Comparison of ENCODE assay signal across 1 cellular context in the genomic region with DNA sequence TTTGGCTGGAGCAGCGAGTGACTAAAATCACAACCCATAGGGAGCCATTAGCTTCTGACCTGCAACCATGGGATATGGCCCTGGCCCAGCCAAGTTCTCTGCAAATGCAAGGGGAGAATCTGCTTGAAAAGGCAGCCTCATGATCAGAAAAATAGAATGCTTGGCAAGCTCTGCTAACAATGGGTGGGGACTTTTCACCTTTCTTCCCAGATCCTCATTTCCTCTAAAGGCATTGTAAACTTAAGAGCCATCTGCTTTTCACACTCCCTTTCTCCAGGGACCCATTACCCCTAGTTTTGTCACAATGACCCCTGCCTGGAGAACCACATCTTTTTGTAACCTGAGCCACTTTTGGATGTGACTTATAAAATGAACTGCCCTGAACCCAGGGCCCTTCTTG.
TF ChIP-seq lines count a peak whose summit lies in the region.

No MANE protein-coding gene starts in this region.

TF ChIP-seq in GM12878, 131 proteins besides CTCF, POLR2A, EP300 and RAD21 (continued from another document and continues in another):
- TF ChIP-seq, protein P1, sequence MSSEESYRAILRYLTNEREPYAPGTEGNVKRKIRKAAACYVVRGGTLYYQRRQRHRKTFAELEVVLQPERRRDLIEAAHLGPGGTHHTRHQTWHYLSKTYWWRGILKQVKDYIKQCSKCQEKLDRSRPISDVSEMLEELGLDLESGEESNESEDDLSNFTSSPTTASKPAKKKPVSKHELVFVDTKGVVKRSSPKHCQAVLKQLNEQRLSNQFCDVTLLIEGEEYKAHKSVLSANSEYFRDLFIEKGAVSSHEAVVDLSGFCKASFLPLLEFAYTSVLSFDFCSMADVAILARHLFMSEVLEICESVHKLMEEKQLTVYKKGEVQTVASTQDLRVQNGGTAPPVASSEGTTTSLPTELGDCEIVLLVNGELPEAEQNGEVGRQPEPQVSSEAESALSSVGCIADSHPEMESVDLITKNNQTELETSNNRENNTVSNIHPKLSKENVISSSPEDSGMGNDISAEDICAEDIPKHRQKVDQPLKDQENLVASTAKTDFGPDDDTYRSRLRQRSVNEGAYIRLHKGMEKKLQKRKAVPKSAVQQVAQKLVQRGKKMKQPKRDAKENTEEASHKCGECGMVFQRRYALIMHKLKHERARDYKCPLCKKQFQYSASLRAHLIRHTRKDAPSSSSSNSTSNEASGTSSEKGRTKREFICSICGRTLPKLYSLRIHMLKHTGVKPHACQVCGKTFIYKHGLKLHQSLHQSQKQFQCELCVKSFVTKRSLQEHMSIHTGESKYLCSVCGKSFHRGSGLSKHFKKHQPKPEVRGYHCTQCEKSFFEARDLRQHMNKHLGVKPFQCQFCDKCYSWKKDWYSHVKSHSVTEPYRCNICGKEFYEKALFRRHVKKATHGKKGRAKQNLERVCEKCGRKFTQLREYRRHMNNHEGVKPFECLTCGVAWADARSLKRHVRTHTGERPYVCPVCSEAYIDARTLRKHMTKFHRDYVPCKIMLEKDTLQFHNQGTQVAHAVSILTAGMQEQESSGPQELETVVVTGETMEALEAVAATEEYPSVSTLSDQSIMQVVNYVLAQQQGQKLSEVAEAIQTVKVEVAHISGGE (CRISPR knock-in tag; IDR thresholded peaks at IDR 0.05) = no peak
- TF ChIP-seq POLR2AphosphoS5 (IDR thresholded peaks at IDR 0.05; ENCODE audit: low read length) (no peak), SREBF1 (IDR thresholded peaks at IDR 0.05; ENCODE audit: low read length) (no peak), IRF4 (IDR thresholded peaks at IDR 0.05; ENCODE audit: low read depth, low read length) (no peak), ATF7 (IDR thresholded peaks at IDR 0.05; ENCODE audit: low read depth) (peak; percentile 17; the same call in 1 of the 2 replicates), FOXM1 (IDR thresholded peaks at IDR 0.05; ENCODE audit: low read depth, low read length) (no peak), GABPA (IDR thresholded peaks at IDR 0.05; ENCODE audit: low read depth) (no peak), RUNX3 (IDR thresholded peaks at IDR 0.05; ENCODE audit: low read length) (no peak), KAT2A (conservative IDR thresholded peaks at IDR 0.05; ENCODE audit: control insufficient read depth, low read depth, low read length) (no peak), MTA3 (IDR thresholded peaks at IDR 0.05; ENCODE audit: borderline replicate concordance, low read length) (no peak), CEBPB (IDR thresholded peaks at IDR 0.05; ENCODE audit: borderline replicate concordance in 1 of 2, low read depth in 2 of 2, low read length in 2 of 2) (no peak), TAF1 (IDR thresholded peaks at IDR 0.05; ENCODE audit: borderline replicate concordance, low read depth, low read length) (no peak), ETV6 (conservative IDR thresholded peaks at IDR 0.05 in 1 of 2, IDR thresholded peaks at IDR 0.05 in 1 of 2; ENCODE audit: borderline replicate concordance in 1 of 2, low read depth in 1 of 2) (no peak), GATAD2B (conservative IDR thresholded peaks at IDR 0.05; ENCODE audit: low read depth) (no peak), JUND (IDR thresholded peaks at IDR 0.05; ENCODE audit: low read depth, low read length) (no peak), MTA2 (IDR thresholded peaks at IDR 0.05; ENCODE audit: low read depth) (peak; percentile 60; the same call in 1 of the 2 replicates), CBX3 (IDR thresholded peaks at IDR 0.05; ENCODE audit: borderline replicate concordance, low read depth) (no peak), ZNF24 (IDR thresholded peaks at IDR 0.05) (no peak), PML (IDR thresholded peaks at IDR 0.05; ENCODE audit: low read length) (no peak), PAX8 (IDR thresholded peaks at IDR 0.05) (no peak), LARP7 (IDR thresholded peaks at IDR 0.05) (no peak), SMAD5 (IDR thresholded peaks at IDR 0.05; ENCODE audit: low read depth) (no peak), POLR2AphosphoS2 (IDR thresholded peaks at IDR 0.05; ENCODE audit: low read depth, low read length) (no peak), RCOR1 (conservative IDR thresholded peaks at IDR 0.05; ENCODE audit: low read depth, low read length) (no peak), NFYA (IDR thresholded peaks at IDR 0.05; ENCODE audit: borderline replicate concordance, low read depth, low read length) (no peak), MXI1 (IDR thresholded peaks at IDR 0.05; ENCODE audit: low read depth, low read length) (no peak), NBN (IDR thresholded peaks at IDR 0.05) (0 out of 2 replicates have a peak, but pooled peaks have one; percentile 21), NFXL1 (IDR thresholded peaks at IDR 0.05; ENCODE audit: borderline replicate concordance) (no peak), FOXK2 (IDR thresholded peaks at IDR 0.05) (no peak), ZSCAN29 (IDR thresholded peaks at IDR 0.05) (no peak), TARDBP (IDR thresholded peaks at IDR 0.05; ENCODE audit: borderline replicate concordance) (no peak), KDM1A (IDR thresholded peaks at IDR 0.05; ENCODE audit: borderline replicate concordance) (no peak), RBBP5 (conservative IDR thresholded peaks at IDR 0.05) (no peak), ESRRA (IDR thresholded peaks at IDR 0.05; ENCODE audit: low read length) (no peak)
- TF ChIP-seq, protein P2, sequence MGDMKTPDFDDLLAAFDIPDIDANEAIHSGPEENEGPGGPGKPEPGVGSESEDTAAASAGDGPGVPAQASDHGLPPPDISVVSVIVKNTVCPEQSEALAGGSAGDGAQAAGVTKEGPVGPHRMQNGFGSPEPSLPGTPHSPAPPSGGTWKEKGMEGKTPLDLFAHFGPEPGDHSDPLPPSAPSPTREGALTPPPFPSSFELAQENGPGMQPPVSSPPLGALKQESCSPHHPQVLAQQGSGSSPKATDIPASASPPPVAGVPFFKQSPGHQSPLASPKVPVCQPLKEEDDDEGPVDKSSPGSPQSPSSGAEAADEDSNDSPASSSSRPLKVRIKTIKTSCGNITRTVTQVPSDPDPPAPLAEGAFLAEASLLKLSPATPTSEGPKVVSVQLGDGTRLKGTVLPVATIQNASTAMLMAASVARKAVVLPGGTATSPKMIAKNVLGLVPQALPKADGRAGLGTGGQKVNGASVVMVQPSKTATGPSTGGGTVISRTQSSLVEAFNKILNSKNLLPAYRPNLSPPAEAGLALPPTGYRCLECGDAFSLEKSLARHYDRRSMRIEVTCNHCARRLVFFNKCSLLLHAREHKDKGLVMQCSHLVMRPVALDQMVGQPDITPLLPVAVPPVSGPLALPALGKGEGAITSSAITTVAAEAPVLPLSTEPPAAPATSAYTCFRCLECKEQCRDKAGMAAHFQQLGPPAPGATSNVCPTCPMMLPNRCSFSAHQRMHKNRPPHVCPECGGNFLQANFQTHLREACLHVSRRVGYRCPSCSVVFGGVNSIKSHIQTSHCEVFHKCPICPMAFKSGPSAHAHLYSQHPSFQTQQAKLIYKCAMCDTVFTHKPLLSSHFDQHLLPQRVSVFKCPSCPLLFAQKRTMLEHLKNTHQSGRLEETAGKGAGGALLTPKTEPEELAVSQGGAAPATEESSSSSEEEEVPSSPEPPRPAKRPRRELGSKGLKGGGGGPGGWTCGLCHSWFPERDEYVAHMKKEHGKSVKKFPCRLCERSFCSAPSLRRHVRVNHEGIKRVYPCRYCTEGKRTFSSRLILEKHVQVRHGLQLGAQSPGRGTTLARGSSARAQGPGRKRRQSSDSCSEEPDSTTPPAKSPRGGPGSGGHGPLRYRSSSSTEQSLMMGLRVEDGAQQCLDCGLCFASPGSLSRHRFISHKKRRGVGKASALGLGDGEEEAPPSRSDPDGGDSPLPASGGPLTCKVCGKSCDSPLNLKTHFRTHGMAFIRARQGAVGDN (IDR thresholded peaks at IDR 0.05) = peak; percentile 34; the same call in 1 of the 2 replicates
- TF ChIP-seq, protein P3, sequence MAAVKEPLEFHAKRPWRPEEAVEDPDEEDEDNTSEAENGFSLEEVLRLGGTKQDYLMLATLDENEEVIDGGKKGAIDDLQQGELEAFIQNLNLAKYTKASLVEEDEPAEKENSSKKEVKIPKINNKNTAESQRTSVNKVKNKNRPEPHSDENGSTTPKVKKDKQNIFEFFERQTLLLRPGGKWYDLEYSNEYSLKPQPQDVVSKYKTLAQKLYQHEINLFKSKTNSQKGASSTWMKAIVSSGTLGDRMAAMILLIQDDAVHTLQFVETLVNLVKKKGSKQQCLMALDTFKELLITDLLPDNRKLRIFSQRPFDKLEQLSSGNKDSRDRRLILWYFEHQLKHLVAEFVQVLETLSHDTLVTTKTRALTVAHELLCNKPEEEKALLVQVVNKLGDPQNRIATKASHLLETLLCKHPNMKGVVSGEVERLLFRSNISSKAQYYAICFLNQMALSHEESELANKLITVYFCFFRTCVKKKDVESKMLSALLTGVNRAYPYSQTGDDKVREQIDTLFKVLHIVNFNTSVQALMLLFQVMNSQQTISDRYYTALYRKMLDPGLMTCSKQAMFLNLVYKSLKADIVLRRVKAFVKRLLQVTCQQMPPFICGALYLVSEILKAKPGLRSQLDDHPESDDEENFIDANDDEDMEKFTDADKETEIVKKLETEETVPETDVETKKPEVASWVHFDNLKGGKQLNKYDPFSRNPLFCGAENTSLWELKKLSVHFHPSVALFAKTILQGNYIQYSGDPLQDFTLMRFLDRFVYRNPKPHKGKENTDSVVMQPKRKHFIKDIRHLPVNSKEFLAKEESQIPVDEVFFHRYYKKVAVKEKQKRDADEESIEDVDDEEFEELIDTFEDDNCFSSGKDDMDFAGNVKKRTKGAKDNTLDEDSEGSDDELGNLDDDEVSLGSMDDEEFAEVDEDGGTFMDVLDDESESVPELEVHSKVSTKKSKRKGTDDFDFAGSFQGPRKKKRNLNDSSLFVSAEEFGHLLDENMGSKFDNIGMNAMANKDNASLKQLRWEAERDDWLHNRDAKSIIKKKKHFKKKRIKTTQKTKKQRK (IDR thresholded peaks at IDR 0.05; ENCODE audit: low read depth, low read length) = no peak
- TF ChIP-seq, protein P4, sequence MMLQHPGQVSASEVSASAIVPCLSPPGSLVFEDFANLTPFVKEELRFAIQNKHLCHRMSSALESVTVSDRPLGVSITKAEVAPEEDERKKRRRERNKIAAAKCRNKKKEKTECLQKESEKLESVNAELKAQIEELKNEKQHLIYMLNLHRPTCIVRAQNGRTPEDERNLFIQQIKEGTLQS (IDR thresholded peaks at IDR 0.05; ENCODE audit: borderline replicate concordance, extremely low read depth, low read depth, low read length) = no peak
- TF ChIP-seq, protein P5, sequence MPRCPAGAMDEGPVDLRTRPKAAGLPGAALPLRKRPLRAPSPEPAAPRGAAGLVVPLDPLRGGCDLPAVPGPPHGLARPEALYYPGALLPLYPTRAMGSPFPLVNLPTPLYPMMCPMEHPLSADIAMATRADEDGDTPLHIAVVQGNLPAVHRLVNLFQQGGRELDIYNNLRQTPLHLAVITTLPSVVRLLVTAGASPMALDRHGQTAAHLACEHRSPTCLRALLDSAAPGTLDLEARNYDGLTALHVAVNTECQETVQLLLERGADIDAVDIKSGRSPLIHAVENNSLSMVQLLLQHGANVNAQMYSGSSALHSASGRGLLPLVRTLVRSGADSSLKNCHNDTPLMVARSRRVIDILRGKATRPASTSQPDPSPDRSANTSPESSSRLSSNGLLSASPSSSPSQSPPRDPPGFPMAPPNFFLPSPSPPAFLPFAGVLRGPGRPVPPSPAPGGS (IDR thresholded peaks at IDR 0.05; ENCODE audit: borderline replicate concordance, insufficient read depth, low read depth, low read length, poor library complexity, severe bottlenecking) = no peak
- TF ChIP-seq, protein P6, sequence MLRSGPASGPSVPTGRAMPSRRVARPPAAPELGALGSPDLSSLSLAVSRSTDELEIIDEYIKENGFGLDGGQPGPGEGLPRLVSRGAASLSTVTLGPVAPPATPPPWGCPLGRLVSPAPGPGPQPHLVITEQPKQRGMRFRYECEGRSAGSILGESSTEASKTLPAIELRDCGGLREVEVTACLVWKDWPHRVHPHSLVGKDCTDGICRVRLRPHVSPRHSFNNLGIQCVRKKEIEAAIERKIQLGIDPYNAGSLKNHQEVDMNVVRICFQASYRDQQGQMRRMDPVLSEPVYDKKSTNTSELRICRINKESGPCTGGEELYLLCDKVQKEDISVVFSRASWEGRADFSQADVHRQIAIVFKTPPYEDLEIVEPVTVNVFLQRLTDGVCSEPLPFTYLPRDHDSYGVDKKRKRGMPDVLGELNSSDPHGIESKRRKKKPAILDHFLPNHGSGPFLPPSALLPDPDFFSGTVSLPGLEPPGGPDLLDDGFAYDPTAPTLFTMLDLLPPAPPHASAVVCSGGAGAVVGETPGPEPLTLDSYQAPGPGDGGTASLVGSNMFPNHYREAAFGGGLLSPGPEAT (IDR thresholded peaks at IDR 0.05; ENCODE audit: low read depth) = peak; percentile 82
- TF ChIP-seq, protein P7, sequence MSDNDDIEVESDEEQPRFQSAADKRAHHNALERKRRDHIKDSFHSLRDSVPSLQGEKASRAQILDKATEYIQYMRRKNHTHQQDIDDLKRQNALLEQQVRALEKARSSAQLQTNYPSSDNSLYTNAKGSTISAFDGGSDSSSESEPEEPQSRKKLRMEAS (IDR thresholded peaks at IDR 0.05; ENCODE audit: low read depth, low read length) = no peak
- TF ChIP-seq, protein P8, sequence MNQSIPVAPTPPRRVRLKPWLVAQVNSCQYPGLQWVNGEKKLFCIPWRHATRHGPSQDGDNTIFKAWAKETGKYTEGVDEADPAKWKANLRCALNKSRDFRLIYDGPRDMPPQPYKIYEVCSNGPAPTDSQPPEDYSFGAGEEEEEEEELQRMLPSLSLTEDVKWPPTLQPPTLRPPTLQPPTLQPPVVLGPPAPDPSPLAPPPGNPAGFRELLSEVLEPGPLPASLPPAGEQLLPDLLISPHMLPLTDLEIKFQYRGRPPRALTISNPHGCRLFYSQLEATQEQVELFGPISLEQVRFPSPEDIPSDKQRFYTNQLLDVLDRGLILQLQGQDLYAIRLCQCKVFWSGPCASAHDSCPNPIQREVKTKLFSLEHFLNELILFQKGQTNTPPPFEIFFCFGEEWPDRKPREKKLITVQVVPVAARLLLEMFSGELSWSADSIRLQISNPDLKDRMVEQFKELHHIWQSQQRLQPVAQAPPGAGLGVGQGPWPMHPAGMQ (IDR thresholded peaks at IDR 0.05; ENCODE audit: borderline replicate concordance) = no peak
- TF ChIP-seq, protein P9, sequence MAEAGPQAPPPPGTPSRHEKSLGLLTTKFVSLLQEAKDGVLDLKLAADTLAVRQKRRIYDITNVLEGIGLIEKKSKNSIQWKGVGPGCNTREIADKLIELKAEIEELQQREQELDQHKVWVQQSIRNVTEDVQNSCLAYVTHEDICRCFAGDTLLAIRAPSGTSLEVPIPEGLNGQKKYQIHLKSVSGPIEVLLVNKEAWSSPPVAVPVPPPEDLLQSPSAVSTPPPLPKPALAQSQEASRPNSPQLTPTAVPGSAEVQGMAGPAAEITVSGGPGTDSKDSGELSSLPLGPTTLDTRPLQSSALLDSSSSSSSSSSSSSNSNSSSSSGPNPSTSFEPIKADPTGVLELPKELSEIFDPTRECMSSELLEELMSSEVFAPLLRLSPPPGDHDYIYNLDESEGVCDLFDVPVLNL (IDR thresholded peaks at IDR 0.05; ENCODE audit: low read depth, low read length) = no peak
- TF ChIP-seq, protein P10, sequence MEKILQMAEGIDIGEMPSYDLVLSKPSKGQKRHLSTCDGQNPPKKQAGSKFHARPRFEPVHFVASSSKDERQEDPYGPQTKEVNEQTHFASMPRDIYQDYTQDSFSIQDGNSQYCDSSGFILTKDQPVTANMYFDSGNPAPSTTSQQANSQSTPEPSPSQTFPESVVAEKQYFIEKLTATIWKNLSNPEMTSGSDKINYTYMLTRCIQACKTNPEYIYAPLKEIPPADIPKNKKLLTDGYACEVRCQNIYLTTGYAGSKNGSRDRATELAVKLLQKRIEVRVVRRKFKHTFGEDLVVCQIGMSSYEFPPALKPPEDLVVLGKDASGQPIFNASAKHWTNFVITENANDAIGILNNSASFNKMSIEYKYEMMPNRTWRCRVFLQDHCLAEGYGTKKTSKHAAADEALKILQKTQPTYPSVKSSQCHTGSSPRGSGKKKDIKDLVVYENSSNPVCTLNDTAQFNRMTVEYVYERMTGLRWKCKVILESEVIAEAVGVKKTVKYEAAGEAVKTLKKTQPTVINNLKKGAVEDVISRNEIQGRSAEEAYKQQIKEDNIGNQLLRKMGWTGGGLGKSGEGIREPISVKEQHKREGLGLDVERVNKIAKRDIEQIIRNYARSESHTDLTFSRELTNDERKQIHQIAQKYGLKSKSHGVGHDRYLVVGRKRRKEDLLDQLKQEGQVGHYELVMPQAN (conservative IDR thresholded peaks at IDR 0.05) = no peak
